Comparison of ENCODE assay signal across 20 cellular contexts in the genomic region with DNA sequence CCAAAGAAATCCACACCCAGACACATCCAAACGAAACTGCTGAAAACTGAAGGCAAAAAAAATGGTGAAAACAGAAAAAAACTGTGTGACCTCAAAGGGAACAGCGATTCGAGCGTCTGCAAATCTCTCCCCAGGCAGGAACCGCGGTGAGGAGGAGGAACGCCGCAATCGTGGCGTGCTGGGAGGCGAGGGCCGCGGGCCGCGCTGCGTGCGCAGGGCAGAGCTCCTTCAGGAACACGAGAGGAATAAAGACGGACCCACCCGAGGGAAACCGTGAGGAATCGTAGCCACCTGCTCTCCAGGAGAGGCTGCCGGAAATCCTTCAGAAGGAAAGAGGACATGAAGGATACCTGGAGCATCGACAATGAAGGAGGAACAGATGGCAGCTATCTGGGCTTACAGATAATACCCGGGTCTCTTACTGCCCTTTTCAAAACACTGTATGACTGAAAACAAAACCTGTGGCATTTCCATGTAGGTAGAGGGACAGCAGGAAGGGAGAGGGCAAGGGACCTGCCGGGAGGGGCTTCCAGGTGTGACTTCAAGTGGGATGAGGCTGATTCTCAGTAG.
DNase-seq lines count a peak whose midpoint lies in the region; ATAC-seq, FAIRE-seq and TF ChIP-seq lines count a peak whose summit lies in the region.
"Had no signal": no experiment of that assay in that cellular context is flagged by ENCODE, and none has a peak within 500 bp of the region (broad histone marks: within the 10 kb centered on the region; RNA-seq: fewer than 3 reads in every experiment).

No MANE protein-coding gene starts in this region.

- H3K9ac ChIP-seq in endodermal cell (ENCODE audit: extremely low read depth, low read length, poor library complexity, severe bottlenecking) = no peak overlapping the region

- peaks cover 18% of the 10 kb centered on the region for H3K36me3 ChIP-seq in endodermal cell (ENCODE audit: control insufficient read depth, insufficient read depth, low read length)

- no peak overlapping the region for H3K4me3 ChIP-seq in endodermal cell (ENCODE audit: low read length)
- H3K4me3 ChIP-seq: dorsolateral prefrontal cortex, gastroesophageal sphincter, tibial nerve had no signal

- H3K9me3 ChIP-seq in endodermal cell (ENCODE audit: control insufficient read depth, low read length) = no peaks in the 10 kb centered on the region
- H3K9me3 ChIP-seq: gastroesophageal sphincter had no signal

- H3K27me3 Mint-ChIP-seq in activated naive CD8-positive, alpha-beta T cell treated with anti-CD3 and anti-CD28 coated beads, Interleukin-2, amount 10 ng/mL, durations not matched to agents 7 days and 5 days = no peaks in the 10 kb centered on the region
- H3K27me3 Mint-ChIP-seq in activated naive CD8-positive, alpha-beta T cell treated with anti-CD3 and anti-CD28 coated beads, Interleukin-2, amount 50 U/mL, for 24 hours = peaks cover 3% of the 10 kb centered on the region
- H3K27me3 Mint-ChIP-seq in endodermal cell (ENCODE audit: insufficient read depth) = no peaks in the 10 kb centered on the region
- H3K27me3 Mint-ChIP-seq: activated naive CD8-positive, alpha-beta T cell had no signal

- peaks cover 5% of the 10 kb centered on the region for H3K4me1 Mint-ChIP-seq in activated naive CD8-positive, alpha-beta T cell treated with anti-CD3 and anti-CD28 coated beads, Interleukin-2, amount 10 ng/mL, durations not matched to agents 7 days and 5 days
- H3K4me1 Mint-ChIP-seq in activated naive CD8-positive, alpha-beta T cell treated with anti-CD3 and anti-CD28 coated beads, Interleukin-2, amount 50 U/mL, for 24 hours = peaks cover 16% of the 10 kb centered on the region
- peaks cover 18% of the 10 kb centered on the region for H3K4me1 Mint-ChIP-seq in endodermal cell

- peak; percentile 68 for FAIRE-seq in urothelium cell line (lab: Jason Lieb, UNC)

- H3K36me3 Mint-ChIP-seq in activated naive CD8-positive, alpha-beta T cell treated with anti-CD3 and anti-CD28 coated beads, Interleukin-2, amount 10 ng/mL, durations not matched to agents 7 days and 5 days = peaks cover 30% of the 10 kb centered on the region
- H3K36me3 Mint-ChIP-seq in activated naive CD8-positive, alpha-beta T cell treated with anti-CD3 and anti-CD28 coated beads, Interleukin-2, amount 50 U/mL, for 24 hours (ENCODE audit: low read depth) = peaks cover 37% of the 10 kb centered on the region
- H3K36me3 Mint-ChIP-seq in endodermal cell (ENCODE audit: low read depth) = peaks cover 40% of the 10 kb centered on the region

- 93 to 95% methylated on average over 23 to 26 of the region's 26 CpGs for WGBS in endodermal cell (ENCODE audit: insufficient coverage in 1 of 2, insufficient read length in 1 of 2), 2 experiments

- H3K9me3 Mint-ChIP-seq in activated naive CD8-positive, alpha-beta T cell treated with anti-CD3 and anti-CD28 coated beads, Interleukin-2, amount 10 ng/mL, durations not matched to agents 7 days and 5 days = peaks cover 6% of the 10 kb centered on the region
- H3K9me3 Mint-ChIP-seq in activated naive CD8-positive, alpha-beta T cell treated with anti-CD3 and anti-CD28 coated beads, Interleukin-2, amount 50 U/mL, for 24 hours = peaks cover 9% of the 10 kb centered on the region
- peaks cover 8% of the 10 kb centered on the region for H3K9me3 Mint-ChIP-seq in endodermal cell

- TF ChIP-seq CTCF in endodermal cell (conservative IDR thresholded peaks at IDR 0.05) = no peak

- H3K27ac ChIP-seq in endodermal cell (ENCODE audit: low read depth, low read length) = no peak overlapping the region
- H3K27ac ChIP-seq: dorsolateral prefrontal cortex, gastroesophageal sphincter, tibial nerve had no signal

- no peaks in the 10 kb centered on the region for H3K27me3 ChIP-seq in endodermal cell (ENCODE audit: control insufficient read depth, insufficient read depth, low read length, poor library complexity, severe bottlenecking)
- H3K27me3 ChIP-seq: dorsolateral prefrontal cortex, gastroesophageal sphincter, tibial nerve had no signal

- no peak for ATAC-seq in activated naive CD8-positive, alpha-beta T cell treated with anti-CD3 and anti-CD28 coated beads, Interleukin-2, amount 10 ng/mL, durations not matched to agents 7 days and 5 days (ENCODE audit: low read depth)
- ATAC-seq in activated naive CD8-positive, alpha-beta T cell treated with anti-CD3 and anti-CD28 coated beads, Interleukin-2, amount 50 U/mL, for 24 hours = no peak
- ATAC-seq in GM21447 (IDR thresholded peaks at IDR 0.05; ENCODE audit: unreplicated experiment) = no peak
- ATAC-seq: CD8-positive, alpha-beta T cell; esophagus mucosa; gastroesophageal sphincter had no signal

- DNase-seq in activated naive CD8-positive, alpha-beta T cell treated with anti-CD3 and anti-CD28 coated beads, Interleukin-2, amount 10 ng/mL, durations not matched to agents 7 days and 5 days = peak; percentile 12
- DNase-seq in activated naive CD8-positive, alpha-beta T cell treated with anti-CD3 and anti-CD28 coated beads, Interleukin-2, amount 50 U/mL, for 24 hours = no peak
- DNase-seq in NCI-H345 treated with DMSO at 0.1 percent for 48 hours (lab: John Stamatoyannopoulos, UW; ENCODE audit: unreplicated experiment) (peak; percentile 92), endodermal cell (no peak), urothelium cell line (ENCODE audit: low spot score) (no peak), kidney tubule cell (ENCODE audit: low spot score) (no peak), ureter (ENCODE audit: low spot score) (no peak)
- DNase-seq: activated CD4-positive, alpha-beta T cell treated with anti-CD3 and anti-CD28 coated beads, Interleukin-2, amount 50 U/mL, for 4 hours; activated T-cell treated with anti-CD3 and anti-CD28 coated beads, Interleukin-2, amount 50 U/mL, for 1 hour; CD8-positive, alpha-beta T cell; NCI-H1694 treated with DMSO at 0.1 percent for 48 hours; nucleus accumbens; stimulated activated naive CD4-positive, alpha-beta T cell treated with Interleukin-2 at 50 U/mL for 16 hours; SW 1271 had no signal

- H3K27ac Mint-ChIP-seq in activated naive CD8-positive, alpha-beta T cell treated with anti-CD3 and anti-CD28 coated beads, Interleukin-2, amount 10 ng/mL, durations not matched to agents 7 days and 5 days = no peak overlapping the region
- H3K27ac Mint-ChIP-seq in activated naive CD8-positive, alpha-beta T cell treated with anti-CD3 and anti-CD28 coated beads, Interleukin-2, amount 50 U/mL, for 24 hours = no peak overlapping the region
- peak overlapping the region; percentile 1 for H3K27ac Mint-ChIP-seq in endodermal cell
- H3K27ac Mint-ChIP-seq: activated naive CD8-positive, alpha-beta T cell; CD8-positive, alpha-beta T cell had no signal

- H3K4me1 ChIP-seq in endodermal cell (ENCODE audit: control insufficient read depth, insufficient read depth, low read length) = no peaks in the 10 kb centered on the region
- H3K4me1 ChIP-seq: gastroesophageal sphincter, tibial nerve had no signal

- H3K4me3 Mint-ChIP-seq in activated naive CD8-positive, alpha-beta T cell treated with anti-CD3 and anti-CD28 coated beads, Interleukin-2, amount 10 ng/mL, durations not matched to agents 7 days and 5 days = no peak overlapping the region
- no peak overlapping the region for H3K4me3 Mint-ChIP-seq in activated naive CD8-positive, alpha-beta T cell treated with anti-CD3 and anti-CD28 coated beads, Interleukin-2, amount 50 U/mL, for 24 hours
- H3K4me3 Mint-ChIP-seq in endodermal cell = no peak overlapping the region
- H3K4me3 Mint-ChIP-seq: activated naive CD8-positive, alpha-beta T cell; CD8-positive, alpha-beta T cell had no signal

- POLR2A ChIA-PET in activated naive CD8-positive, alpha-beta T cell treated with anti-CD3 and anti-CD28 coated beads, Interleukin-2, amount 10 ng/mL, durations not matched to agents 7 days and 5 days (lab: Charles Lee) = interaction anchor here (0.6 kb wide), 1 partner anchor 26 kb away, joined by 3 read pairs; no protein-coding TSS in a partner anchor

Comparison
In these comparisons a context has a peak if more than half of its experiments do, and no peak if none do; other contexts are left out.
1. DNase-seq: peak in activated naive CD8-positive, alpha-beta T cell treated with anti-CD3 and anti-CD28 coated beads, Interleukin-2, amount 10 ng/mL, durations not matched to agents 7 days and 5 days (single experiment) and NCI-H345 treated with DMSO at 0.1 percent for 48 hours (single experiment); none in activated naive CD8-positive, alpha-beta T cell treated with anti-CD3 and anti-CD28 coated beads, Interleukin-2, amount 50 U/mL, for 24 hours (single experiment), endodermal cell (single experiment), urothelium cell line (single experiment), kidney tubule cell (single experiment) and ureter (single experiment).